ENCODE assay signal across 17 cellular contexts in the genomic region with DNA sequence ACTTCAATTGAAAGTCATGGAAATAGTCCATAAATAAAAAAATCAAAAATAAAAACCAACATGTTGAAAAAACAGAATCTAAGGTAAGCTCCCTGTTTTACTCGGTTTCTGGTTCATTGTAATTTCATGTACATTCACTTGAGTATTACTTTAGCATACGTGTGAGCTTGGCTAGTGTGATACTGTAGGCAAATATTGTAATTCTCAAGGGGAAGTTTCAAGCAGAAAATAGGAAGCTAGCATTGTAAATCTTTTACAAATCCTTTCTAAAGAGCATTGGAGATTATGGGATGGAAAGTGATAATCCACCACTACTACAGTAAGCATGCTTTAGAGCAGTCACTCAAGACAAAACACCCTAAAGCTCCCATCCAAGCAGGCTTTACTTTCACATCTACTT.
"Had no signal": no experiment of that assay in that cellular context is flagged by ENCODE, and none has a peak within 500 bp of the region (broad histone marks: within the 10 kb centered on the region; RNA-seq: fewer than 3 reads in every experiment).

No MANE protein-coding gene starts in this region.

- ATAC-seq: effector memory CD8-positive, alpha-beta T cell; heart right ventricle; left cardiac atrium; left lung; naive thymus-derived CD4-positive, alpha-beta T cell; right lobe of liver; stimulated activated naive B cell treated with anti-CD40 and anti-IgM and Interleukin-4, amounts not matched to agents 10 μg/mL and 1 μg/mL and 100 μg/mL, for 72 hours had no signal

- DNase-seq: effector memory CD8-positive, alpha-beta T cell; erythroblast; esophagus squamous epithelium; foreskin melanocyte; glutamatergic neuron; heart right ventricle; hippocampal formation; left cardiac atrium; left lung; mesenchymal stem cell; naive thymus-derived CD4-positive, alpha-beta T cell; right lobe of liver; small intestine; stimulated activated CD4-positive, alpha-beta T cell treated with anti-CD3 and anti-CD28 coated beads, Interleukin-15, amount 100 ng/mL, for 24 hours; stimulated activated CD4-positive, alpha-beta T cell treated with anti-CD3 and anti-CD28 coated beads, Interleukin-2, amount 100 ng/mL, for 48 hours; stimulated activated naive B cell treated with anti-CD40 and anti-IgM and Interleukin-4, amounts not matched to agents 10 μg/mL and 1 μg/mL and 100 μg/mL, for 72 hours; upper lobe of left lung had no signal
